In the genomic region with DNA sequence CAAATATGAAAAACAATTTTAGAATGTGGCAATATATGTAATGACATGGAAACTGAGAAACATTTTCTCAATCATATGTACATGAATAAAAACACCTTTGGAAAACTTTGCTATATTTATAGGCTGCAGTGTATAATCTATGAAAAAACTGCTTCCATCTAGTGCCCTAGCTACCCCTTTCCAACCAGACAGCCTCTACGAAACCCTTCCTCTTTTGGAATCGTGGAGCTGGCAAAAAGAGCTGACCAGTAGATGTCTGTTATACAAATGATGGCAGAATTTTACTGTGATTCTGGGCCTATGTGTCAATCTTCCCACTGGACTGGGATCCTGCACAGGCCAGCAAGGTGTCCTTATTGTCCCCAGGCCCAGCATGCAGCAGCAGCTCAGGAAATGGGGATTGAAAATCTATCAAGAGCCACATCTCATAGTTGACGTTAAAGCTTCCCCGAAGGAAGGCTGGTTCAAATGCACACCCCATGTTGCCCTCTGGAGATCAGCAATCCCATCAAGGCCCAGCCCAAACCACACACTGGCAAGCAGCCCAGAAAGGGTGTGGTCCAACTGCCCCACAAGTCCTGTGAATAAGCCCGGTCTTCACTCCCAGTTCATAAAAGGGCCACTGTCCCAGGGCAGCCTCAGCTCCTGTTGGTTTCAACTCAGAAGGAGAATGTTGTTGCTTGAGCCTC, we compare ENCODE assay signal across 8 cellular contexts. TPM values are rescaled to one million over a fixed set of nuclear protein-coding genes. Genes with fewer than 3 reads are reported as not detected.
DNase-seq lines count a peak whose midpoint lies in the region; ATAC-seq and TF ChIP-seq lines count a peak whose summit lies in the region.

No MANE protein-coding gene starts in this region.

- H3K27me3 ChIP-seq in A673 (replicated peaks; ENCODE audit: insufficient read depth, low read depth, low read length, poor library complexity) (no peaks in the 10 kb centered on the region), HL-60 (ENCODE audit: insufficient read depth, poor library complexity, severe bottlenecking) (no peaks in the 10 kb centered on the region)
- no peaks in the 10 kb centered on the region for H3K27me3 ChIP-seq in effector memory CD4-positive, alpha-beta T cell (replicated peaks; ENCODE audit: control insufficient read depth, insufficient read depth, low read length, poor library complexity, severe bottlenecking)

- POLR2A ChIA-PET in A673 (lab: Charles Lee; ENCODE audit: low non-redundant PET) = no interaction called here

- H3K4me3 ChIP-seq in A673 (ENCODE audit: low read depth, low read length, poor library complexity, severe bottlenecking) = no peak overlapping the region
- H3K4me3 ChIP-seq in HL-60 (replicated peaks; ENCODE audit: insufficient read depth, low read length) = no peak overlapping the region
- H3K4me3 ChIP-seq in effector memory CD4-positive, alpha-beta T cell (ENCODE audit: insufficient read depth, low read depth, low read length, poor library complexity, severe bottlenecking) = no peak overlapping the region

- peak; percentile 56 for DNase-seq in A673 (ENCODE audit: low spot score)
- DNase-seq in HL-60 (ENCODE audit: low read depth in 1 of 2, low spot score in 1 of 2) = peak; percentile 41 to 63
- DNase-seq in T1000 (lab: John Stamatoyannopoulos, UW) = peak; percentile 83
- peak; percentile 92 for DNase-seq in Right ventricle myocardium inferior (ENCODE audit: missing footprints)
- DNase-seq in putamen (ENCODE audit: low spot score) = peak; percentile 86
- no peak for DNase-seq in GM19240 (ENCODE audit: insufficient read length, low spot score)
- no peak for DNase-seq in activated CD4-positive, CD25-positive, alpha-beta regulatory T cell (lab: John Stamatoyannopoulos, UW)
- no peak for DNase-seq in effector memory CD4-positive, alpha-beta T cell

- no peaks in the 10 kb centered on the region for H3K36me3 ChIP-seq in A673 (ENCODE audit: insufficient read depth, low read length, poor library complexity, severe bottlenecking)
- H3K36me3 ChIP-seq in effector memory CD4-positive, alpha-beta T cell (ENCODE audit: control insufficient read depth, insufficient read depth, low read length) = no peaks in the 10 kb centered on the region

- BruUV-seq in A673 (replicated peaks; lab: Mats Ljungman, UMichigan) = no TSS peak

- H3K27ac ChIP-seq in A673 (ENCODE audit: low read depth, low read length, poor library complexity, severe bottlenecking) (no peak overlapping the region), HL-60 (replicated peaks) (no peak overlapping the region)
- no peak overlapping the region for H3K27ac ChIP-seq in effector memory CD4-positive, alpha-beta T cell (ENCODE audit: insufficient read depth, low read length, poor library complexity, severe bottlenecking)

- CTCF ChIA-PET in A673 (lab: Charles Lee) = no interaction called here

- peak; percentile 82 for ATAC-seq in Right ventricle myocardium inferior

- intact Hi-C loops in A673 (cut with micrococcal nuclease; ENCODE audit: unreplicated experiment) = no loop called here
- intact Hi-C loops in Right ventricle myocardium inferior (cut with DNase I) = no loop called here

- no peaks in the 10 kb centered on the region for H3K9me3 ChIP-seq in A673 (ENCODE audit: low read depth, low read length, poor library complexity, severe bottlenecking)
- no peaks in the 10 kb centered on the region for H3K9me3 ChIP-seq in effector memory CD4-positive, alpha-beta T cell (ENCODE audit: control insufficient read depth, low read length)

- TF ChIP-seq CTCF in A673 (conservative IDR thresholded peaks at IDR 0.05; ENCODE audit: low read depth, low read length) = no peak
- TF ChIP-seq CTCF in HL-60 (IDR thresholded peaks at IDR 0.05; ENCODE audit: insufficient read depth, low read length) = no peak

- no peaks in the 10 kb centered on the region for H3K4me1 ChIP-seq in A673 (ENCODE audit: insufficient read depth, low read length, poor library complexity, severe bottlenecking)
- H3K4me1 ChIP-seq in effector memory CD4-positive, alpha-beta T cell (ENCODE audit: control insufficient read depth, insufficient read depth, low read length, poor library complexity, severe bottlenecking) = peaks cover 4% of the 10 kb centered on the region

RNA-seq across cellular contexts. Expression of a gene that starts 8.9 kb away (rescaled TPM):
- total RNA-seq in A673 (2021) (43.3 and 46.9 TPM in 2 replicates), Right ventricle myocardium inferior (60.1 TPM)

Comparison
In these comparisons a context has a peak if more than half of its experiments do, and no peak if none do; other contexts are left out.
1. DNase-seq: peak in A673 (single experiment), HL-60 (2 of 2), T1000 (single experiment), Right ventricle myocardium inferior (single experiment) and putamen (single experiment); none in GM19240 (single experiment), activated CD4-positive, CD25-positive, alpha-beta regulatory T cell (0 of 4) and effector memory CD4-positive, alpha-beta T cell (0 of 3).